8 cellular contexts compared by ENCODE assay signal in the genomic region with DNA sequence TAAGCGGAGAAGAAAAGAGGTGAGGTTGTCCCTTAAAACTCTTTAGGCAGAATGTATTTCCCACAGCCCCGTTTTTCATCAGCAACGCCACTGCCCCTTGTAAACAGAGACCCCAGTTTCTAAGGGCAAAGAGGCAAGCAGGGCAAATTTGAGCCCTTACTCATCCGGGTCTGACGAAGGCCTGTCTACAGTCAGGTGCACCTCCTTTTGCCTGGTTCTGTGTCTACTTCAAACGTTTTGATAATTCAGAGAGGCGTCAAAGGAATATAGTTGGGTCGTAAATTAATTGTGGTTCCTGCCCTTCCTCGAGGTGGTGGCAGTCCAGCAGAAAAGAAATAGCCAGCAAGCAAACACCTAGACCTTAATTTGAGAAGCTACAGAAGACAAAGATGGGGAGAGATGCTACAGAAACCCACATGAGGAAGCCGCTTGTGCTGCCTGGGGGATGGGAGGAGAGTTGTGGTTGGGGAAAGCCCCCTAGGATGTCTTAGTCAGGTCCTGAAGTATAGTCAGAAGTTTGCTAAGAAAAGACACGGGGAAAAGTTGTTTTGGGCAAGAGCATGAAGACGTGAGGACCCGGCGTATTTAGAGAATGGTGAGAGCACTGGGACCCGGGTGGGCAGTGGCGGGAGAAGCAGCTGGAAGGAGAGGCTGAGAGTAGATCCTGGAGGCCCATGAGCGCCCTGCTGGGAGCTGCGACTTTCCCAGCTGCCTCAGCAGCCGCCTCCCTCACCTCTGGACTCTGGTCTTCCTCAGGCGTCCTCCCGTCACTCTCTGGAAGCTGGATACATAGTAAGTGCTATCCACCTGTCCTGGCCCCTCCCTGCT. TPM values are rescaled to one million over a fixed set of nuclear protein-coding genes. Genes with fewer than 3 reads are reported as not detected.
DNase-seq lines count a peak whose midpoint lies in the region; ATAC-seq, FAIRE-seq and TF ChIP-seq lines count a peak whose summit lies in the region.

No MANE protein-coding gene starts in this region.

- H3K4me3 Mint-ChIP-seq in activated naive CD8-positive, alpha-beta T cell treated with anti-CD3 and anti-CD28 coated beads, Interleukin-2, amount 10 ng/mL, durations not matched to agents 7 days and 5 days: peak overlapping the region; percentile 96

- no peaks in the 10 kb centered on the region for H3K27me3 ChIP-seq in DOHH2 (ENCODE audit: control insufficient read depth, low read length)
- no peaks in the 10 kb centered on the region; a peak in 1 of 5 replicates for H3K27me3 ChIP-seq in HepG2 (ENCODE audit: control insufficient read depth in 1 of 2, insufficient read depth in 2 of 2, low read length in 2 of 2)

- no peak for ATAC-seq in activated naive CD8-positive, alpha-beta T cell treated with anti-CD3 and anti-CD28 coated beads, Interleukin-2, amount 10 ng/mL, durations not matched to agents 7 days and 5 days (ENCODE audit: low read depth)
- ATAC-seq in HepG2 (no peak), HG03460 (IDR thresholded peaks at IDR 0.05; ENCODE audit: unreplicated experiment) (no peak), GM19395 (IDR thresholded peaks at IDR 0.05; ENCODE audit: unreplicated experiment) (no peak)

- H3K4me1 Mint-ChIP-seq in activated naive CD8-positive, alpha-beta T cell treated with anti-CD3 and anti-CD28 coated beads, Interleukin-2, amount 10 ng/mL, durations not matched to agents 7 days and 5 days: peaks cover 41% of the 10 kb centered on the region

- FAIRE-seq in HepG2 (lab: Jason Lieb, UNC): no peak

- H4K20me1 ChIP-seq in DOHH2 (ENCODE audit: control insufficient read depth, insufficient read depth, low read depth, low read length) (peaks cover 4% of the 10 kb centered on the region; the same call in 1 of the 2 replicates), HepG2 (ENCODE audit: insufficient read depth, low read length) (peaks cover 30% of the 10 kb centered on the region; the same call in 1 of the 2 replicates)

- intact Hi-C loops in HepG2 (cut with micrococcal nuclease; ENCODE audit: unreplicated experiment): no loop called here

- peaks cover 6% of the 10 kb centered on the region for H3F3A ChIP-seq in DOHH2 (ENCODE audit: control insufficient read depth, insufficient read depth)

- in situ Hi-C loops in HepG2 (cut with HindIII; ENCODE audit: extremely low pct_ligation_motif_present, low pct_unique_long_range_greater_than_20kb): loop anchor here (25.0 kb wide), 1 partner anchor 848 kb away; a partner anchor contains a TSS

- peak overlapping the region; percentile 91 for H3K9ac ChIP-seq in HepG2 (ENCODE audit: insufficient read depth, low read depth, low read length)

- DNase-seq in RPMI7951 (ENCODE audit: low read depth) (peak; percentile 41), HepG2 (ENCODE audit: low spot score) (no peak), AG08396 (ENCODE audit: low spot score) (no peak)
- peak; percentile 66 for DNase-seq in activated naive CD8-positive, alpha-beta T cell treated with anti-CD3 and anti-CD28 coated beads, Interleukin-2, amount 10 ng/mL, durations not matched to agents 7 days and 5 days
- DNase-seq in stimulated activated CD8-positive, alpha-beta memory T cell treated with anti-CD3 and anti-CD28 coated beads, Interleukin-15, amount 100 ng/mL, for 4 hours (ENCODE audit: low read depth in 2 of 2): peak; percentile 54 to 78

- H3K9me2 ChIP-seq in DOHH2 (replicated peaks; ENCODE audit: control insufficient read depth, low read length): no peaks in the 10 kb centered on the region

- TF ChIP-seq RAD21 in HepG2 (CRISPR knock-in tag; IDR thresholded peaks at IDR 0.05): no peak

- H3K36me3 ChIP-seq in DOHH2 (ENCODE audit: control insufficient read depth, low read length) (peaks cover 78% of the 10 kb centered on the region), HepG2 (replicated peaks in 1 of 2; ENCODE audit: control insufficient read depth in 1 of 2, insufficient read depth in 2 of 2, low read length in 2 of 2) (peaks cover 40 to 58% of the 10 kb centered on the region in 2 experiments)

- H3K36me3 Mint-ChIP-seq in activated naive CD8-positive, alpha-beta T cell treated with anti-CD3 and anti-CD28 coated beads, Interleukin-2, amount 10 ng/mL, durations not matched to agents 7 days and 5 days: peaks cover 36% of the 10 kb centered on the region

- TF ChIP-seq EP300 in HepG2 (IDR thresholded peaks at IDR 0.05; ENCODE audit: low read depth in 2 of 2, low read length in 2 of 2) (no peak), HepG2 (CRISPR knock-in tag; IDR thresholded peaks at IDR 0.05; ENCODE audit: borderline replicate concordance) (no peak)

- CTCF ChIA-PET in HepG2 (lab: Yijun Ruan, JAX; ENCODE audit: low intra/inter-chr PET ratio, low total read pairs): no interaction called here

- H3K27me3 Mint-ChIP-seq in activated naive CD8-positive, alpha-beta T cell treated with anti-CD3 and anti-CD28 coated beads, Interleukin-2, amount 10 ng/mL, durations not matched to agents 7 days and 5 days: no peaks in the 10 kb centered on the region

- peaks cover 47% of the 10 kb centered on the region for H3K4me1 ChIP-seq in DOHH2 (ENCODE audit: control insufficient read depth, low read length)
- peaks cover 37% of the 10 kb centered on the region for H3K4me1 ChIP-seq in HepG2 (ENCODE audit: insufficient read depth, low read length)

- H2AFZ ChIP-seq in HepG2 (ENCODE audit: low read length): no peak overlapping the region

- H3K27ac ChIP-seq in DOHH2 (ENCODE audit: low read depth, low read length) (peak overlapping the region; percentile 81), HepG2 (ENCODE audit: extremely low read length, insufficient read depth, low read length) (peak overlapping the region; percentile 93)

- peak overlapping the region; percentile 95 for H3K27ac Mint-ChIP-seq in activated naive CD8-positive, alpha-beta T cell treated with anti-CD3 and anti-CD28 coated beads, Interleukin-2, amount 10 ng/mL, durations not matched to agents 7 days and 5 days

- 79% methylated on average over 21 of the region's 21 CpGs for WGBS in HepG2 (ENCODE audit: low lambda C conversion rate)

- H3K9me3 ChIP-seq in DOHH2 (ENCODE audit: control insufficient read depth, insufficient read depth, low read length) (no peaks in the 10 kb centered on the region), HepG2 (ENCODE audit: low read length) (no peaks in the 10 kb centered on the region)

- BruUV-seq in HepG2 (replicated peaks; lab: Mats Ljungman, UMichigan): TSS peak; percentile 28

- no peaks in the 10 kb centered on the region for H3K9me3 Mint-ChIP-seq in activated naive CD8-positive, alpha-beta T cell treated with anti-CD3 and anti-CD28 coated beads, Interleukin-2, amount 10 ng/mL, durations not matched to agents 7 days and 5 days

- H3K79me2 ChIP-seq in DOHH2 (ENCODE audit: control insufficient read depth, low read length) (peaks cover 45% of the 10 kb centered on the region), HepG2 (ENCODE audit: insufficient read depth, low read length) (peaks cover 45% of the 10 kb centered on the region)

- TF ChIP-seq POLR2A in HepG2 (IDR thresholded peaks at IDR 0.05; ENCODE audit: insufficient read depth in 1 of 2, low read depth in 2 of 2, low read length in 2 of 2): 0 out of 4 replicates have a peak, but pooled peaks of 1 of the 2 experiments have one; percentile 21

- H3K4me3 ChIP-seq in DOHH2 (ENCODE audit: low read length) (peak overlapping the region; percentile 78), HepG2 (replicated peaks in 1 of 3; ENCODE audit: insufficient read depth in 1 of 3, low read depth in 2 of 3, low read length in 3 of 3) (peak overlapping the region; percentile 78 to 89 (median 82))

- H3K4me2 ChIP-seq in DOHH2 (ENCODE audit: low read length) (peak overlapping the region; percentile 85), HepG2 (ENCODE audit: low read depth, low read length) (peak overlapping the region; percentile 92)

- TF ChIP-seq CTCF in DOHH2 (IDR thresholded peaks at IDR 0.05; ENCODE audit: low read depth, low read length, poor library complexity, severe bottlenecking): no peak
- TF ChIP-seq CTCF in HepG2 (CRISPR knock-in tag; IDR thresholded peaks at IDR 0.05): no peak

- POLR2A ChIA-PET in activated naive CD8-positive, alpha-beta T cell treated with anti-CD3 and anti-CD28 coated beads, Interleukin-2, amount 10 ng/mL, durations not matched to agents 7 days and 5 days (lab: Charles Lee): interaction anchor here (0.6 to 4.1 kb wide), 15 partner anchors 8 to 279 kb away, joined by 3 to 52 read pairs (median 4); a partner anchor contains a TSS
- POLR2A ChIA-PET in HepG2 (lab: Yijun Ruan, JAX): interaction anchor here (1.6 kb wide), 1 partner anchor 29 kb away, joined by 4 read pairs; no protein-coding TSS in a partner anchor

RNA-seq across cellular contexts. Expression of a gene that starts 2.4 kb away (rescaled TPM):
- 4.1 and 6.0 TPM in 2 replicates for total RNA-seq in RPMI7951 (2014; rRNA removed; shearing (Covaris generic))
- 100 to 1,000 TPM; 140 to 143 TPM for total RNA-seq in activated naive CD8-positive, alpha-beta T cell treated with anti-CD3 and anti-CD28 coated beads, Interleukin-2, amount 10 ng/mL, durations not matched to agents 7 days and 5 days
- 10.1 and 16.2 TPM in 2 replicates for total RNA-seq in HepG2 (2016; rRNA removed; fragmentation: Illumina TruSeq; extraction: Trizol)
- total RNA-seq in HepG2 (2016; cell fraction: cytosol; rRNA removed; fragmentation: Illumina TruSeq; extraction: Trizol; ENCODE audit: low read depth): 22.4 and 23.4 TPM in 2 replicates
- total RNA-seq in HepG2 (2016; cell fraction: insoluble cytoplasmic fraction; rRNA removed; fragmentation: Illumina TruSeq; extraction: Trizol): 7.9 and 15.3 TPM in 2 replicates
- total RNA-seq in HepG2 (2016; cell fraction: membrane; rRNA removed; fragmentation: Illumina TruSeq; extraction: Trizol): 18.4 and 19.8 TPM in 2 replicates
- 21.9 and 27.5 TPM in 2 replicates for total RNA-seq in HepG2 (2016; cell fraction: nucleus; rRNA removed; fragmentation: Illumina TruSeq; extraction: Trizol)
- 13.7 and 14.8 TPM in 2 replicates for polyA plus RNA-seq in HepG2 (2011; rRNA removed)
- 3.3 and 5.2 TPM in 2 replicates for polyA plus RNA-seq in HepG2 (2011; cell fraction: cytosol; rRNA removed)
- 105 and 114 TPM in 2 replicates for polyA plus RNA-seq in HepG2 (2011; cell fraction: nucleus; rRNA removed)
- polyA plus RNA-seq in HepG2 (2012): 26.9 and 27.9 TPM in 2 replicates
- polyA plus RNA-seq in HepG2 (2016; cell fraction: cytosol; fragmentation: Illumina TruSeq; extraction: Trizol; ENCODE audit: low read depth): 3.9 TPM in 2 replicates
- polyA plus RNA-seq in HepG2 (2016; cell fraction: insoluble cytoplasmic fraction; fragmentation: Illumina TruSeq; extraction: Trizol; ENCODE audit: low read depth): 20.3 and 27.9 TPM in 2 replicates
- 7.5 and 9.2 TPM in 2 replicates for polyA plus RNA-seq in HepG2 (2016; cell fraction: membrane; fragmentation: Illumina TruSeq; extraction: Trizol; ENCODE audit: low read depth)
- 74.8 and 79.3 TPM in 2 replicates for polyA plus RNA-seq in HepG2 (2016; cell fraction: nucleus; fragmentation: Illumina TruSeq; extraction: Trizol; ENCODE audit: insufficient read depth, low read depth)
- 18.8 and 22.6 TPM in 2 replicates for polyA minus RNA-seq in HepG2 (2011; rRNA and poly(A)+ RNA removed; ENCODE audit: low replicate concordance)
- polyA minus RNA-seq in HepG2 (2011; cell fraction: cytosol; rRNA and poly(A)+ RNA removed): 8.0 and 10.7 TPM in 2 replicates
- polyA minus RNA-seq in HepG2 (2011; cell fraction: nucleus; rRNA and poly(A)+ RNA removed): 80.9 and 81.4 TPM in 2 replicates

RNA-seq across cellular contexts. Expression of a gene that starts 9.9 kb away (rescaled TPM):
- 6.8 and 10.9 TPM in 2 replicates for total RNA-seq in RPMI7951 (2014; rRNA removed; shearing (Covaris generic))
- 10 to 100 TPM; 89.7 to 97.1 TPM for total RNA-seq in activated naive CD8-positive, alpha-beta T cell treated with anti-CD3 and anti-CD28 coated beads, Interleukin-2, amount 10 ng/mL, durations not matched to agents 7 days and 5 days
- 9.1 and 11.0 TPM in 2 replicates for total RNA-seq in HepG2 (2016; rRNA removed; fragmentation: Illumina TruSeq; extraction: Trizol)
- 8.4 TPM in 2 replicates for total RNA-seq in HepG2 (2016; cell fraction: cytosol; rRNA removed; fragmentation: Illumina TruSeq; extraction: Trizol; ENCODE audit: low read depth)
- total RNA-seq in HepG2 (2016; cell fraction: insoluble cytoplasmic fraction; rRNA removed; fragmentation: Illumina TruSeq; extraction: Trizol): 6.9 and 9.6 TPM in 2 replicates
- 15.8 and 18.7 TPM in 2 replicates for total RNA-seq in HepG2 (2016; cell fraction: membrane; rRNA removed; fragmentation: Illumina TruSeq; extraction: Trizol)
- 17.7 and 22.5 TPM in 2 replicates for total RNA-seq in HepG2 (2016; cell fraction: nucleus; rRNA removed; fragmentation: Illumina TruSeq; extraction: Trizol)
- polyA plus RNA-seq in HepG2 (2011; rRNA removed): 8.4 and 9.2 TPM in 2 replicates
- 3.3 and 4.5 TPM in 2 replicates for polyA plus RNA-seq in HepG2 (2011; cell fraction: cytosol; rRNA removed)
- 64.8 and 74.5 TPM in 2 replicates for polyA plus RNA-seq in HepG2 (2011; cell fraction: nucleus; rRNA removed)
- 16.5 and 32.3 TPM in 2 replicates for polyA plus RNA-seq in HepG2 (2012)
- polyA plus RNA-seq in HepG2 (2016; cell fraction: cytosol; fragmentation: Illumina TruSeq; extraction: Trizol; ENCODE audit: low read depth): 27.2 and 27.7 TPM in 2 replicates
- polyA plus RNA-seq in HepG2 (2016; cell fraction: insoluble cytoplasmic fraction; fragmentation: Illumina TruSeq; extraction: Trizol; ENCODE audit: low read depth): 18.2 and 24.7 TPM in 2 replicates
- 38.9 and 40.6 TPM in 2 replicates for polyA plus RNA-seq in HepG2 (2016; cell fraction: membrane; fragmentation: Illumina TruSeq; extraction: Trizol; ENCODE audit: low read depth)
- polyA plus RNA-seq in HepG2 (2016; cell fraction: nucleus; fragmentation: Illumina TruSeq; extraction: Trizol; ENCODE audit: insufficient read depth, low read depth): 77.8 and 81.5 TPM in 2 replicates
- 5.4 and 5.5 TPM in 2 replicates for polyA minus RNA-seq in HepG2 (2011; rRNA and poly(A)+ RNA removed; ENCODE audit: low replicate concordance)
- polyA minus RNA-seq in HepG2 (2011; cell fraction: cytosol; rRNA and poly(A)+ RNA removed): 7.9 and 8.3 TPM in 2 replicates
- polyA minus RNA-seq in HepG2 (2011; cell fraction: nucleus; rRNA and poly(A)+ RNA removed): 8.9 and 10.8 TPM in 2 replicates

RNA-seq across cellular contexts. Expression of a gene that starts 38.3 kb away (rescaled TPM):
- 2.6 and 5.3 TPM in 2 replicates for total RNA-seq in RPMI7951 (2014; rRNA removed; shearing (Covaris generic))
- total RNA-seq in activated naive CD8-positive, alpha-beta T cell treated with anti-CD3 and anti-CD28 coated beads, Interleukin-2, amount 10 ng/mL, durations not matched to agents 7 days and 5 days: 10 to 100 TPM; 89.4 to 92.2 TPM
- total RNA-seq in HepG2 (2016; rRNA removed; fragmentation: Illumina TruSeq; extraction: Trizol): 9.0 and 27.8 TPM in 2 replicates
- 13.8 and 14.2 TPM in 2 replicates for total RNA-seq in HepG2 (2016; cell fraction: cytosol; rRNA removed; fragmentation: Illumina TruSeq; extraction: Trizol; ENCODE audit: low read depth)
- 9.7 and 19.4 TPM in 2 replicates for total RNA-seq in HepG2 (2016; cell fraction: insoluble cytoplasmic fraction; rRNA removed; fragmentation: Illumina TruSeq; extraction: Trizol)
- 6.2 and 6.3 TPM in 2 replicates for total RNA-seq in HepG2 (2016; cell fraction: membrane; rRNA removed; fragmentation: Illumina TruSeq; extraction: Trizol)
- 19.4 and 23.7 TPM in 2 replicates for total RNA-seq in HepG2 (2016; cell fraction: nucleus; rRNA removed; fragmentation: Illumina TruSeq; extraction: Trizol)
- polyA plus RNA-seq in HepG2 (2011; rRNA removed): 4.9 TPM in 2 replicates
- polyA plus RNA-seq in HepG2 (2011; cell fraction: cytosol; rRNA removed): 0.72 and 0.78 TPM in 2 replicates
- 29.7 and 43.5 TPM in 2 replicates for polyA plus RNA-seq in HepG2 (2011; cell fraction: nucleus; rRNA removed)
- 14.4 and 16.2 TPM in 2 replicates for polyA plus RNA-seq in HepG2 (2012)
- 0.08 and 0.18 TPM in 2 replicates for polyA plus RNA-seq in HepG2 (2016; cell fraction: cytosol; fragmentation: Illumina TruSeq; extraction: Trizol; ENCODE audit: low read depth)
- 4.1 and 8.0 TPM in 2 replicates for polyA plus RNA-seq in HepG2 (2016; cell fraction: insoluble cytoplasmic fraction; fragmentation: Illumina TruSeq; extraction: Trizol; ENCODE audit: low read depth)
- 0.25 and 0.49 TPM in 2 replicates for polyA plus RNA-seq in HepG2 (2016; cell fraction: membrane; fragmentation: Illumina TruSeq; extraction: Trizol; ENCODE audit: low read depth)
- 43.3 and 55.9 TPM in 2 replicates for polyA plus RNA-seq in HepG2 (2016; cell fraction: nucleus; fragmentation: Illumina TruSeq; extraction: Trizol; ENCODE audit: insufficient read depth, low read depth)
- polyA minus RNA-seq in HepG2 (2011; rRNA and poly(A)+ RNA removed; ENCODE audit: low replicate concordance): 32.0 and 40.1 TPM in 2 replicates
- polyA minus RNA-seq in HepG2 (2011; cell fraction: cytosol; rRNA and poly(A)+ RNA removed): 12.0 and 13.6 TPM in 2 replicates
- 24.1 and 38.5 TPM in 2 replicates for polyA minus RNA-seq in HepG2 (2011; cell fraction: nucleus; rRNA and poly(A)+ RNA removed)

RNA-seq across cellular contexts. Expression of a gene that starts 50.4 kb away (rescaled TPM):
- 5.6 and 6.1 TPM in 2 replicates for total RNA-seq in RPMI7951 (2014; rRNA removed; shearing (Covaris generic))
- 10 to 100 TPM; 12.7 to 14.4 TPM for total RNA-seq in activated naive CD8-positive, alpha-beta T cell treated with anti-CD3 and anti-CD28 coated beads, Interleukin-2, amount 10 ng/mL, durations not matched to agents 7 days and 5 days
- 19.5 and 22.7 TPM in 2 replicates for total RNA-seq in HepG2 (2016; rRNA removed; fragmentation: Illumina TruSeq; extraction: Trizol)
- 4.4 and 4.7 TPM in 2 replicates for total RNA-seq in HepG2 (2016; cell fraction: cytosol; rRNA removed; fragmentation: Illumina TruSeq; extraction: Trizol; ENCODE audit: low read depth)
- 18.5 and 18.8 TPM in 2 replicates for total RNA-seq in HepG2 (2016; cell fraction: insoluble cytoplasmic fraction; rRNA removed; fragmentation: Illumina TruSeq; extraction: Trizol)
- total RNA-seq in HepG2 (2016; cell fraction: membrane; rRNA removed; fragmentation: Illumina TruSeq; extraction: Trizol): 17.9 and 18.1 TPM in 2 replicates
- total RNA-seq in HepG2 (2016; cell fraction: nucleus; rRNA removed; fragmentation: Illumina TruSeq; extraction: Trizol): 10.6 and 14.1 TPM in 2 replicates
- polyA plus RNA-seq in HepG2 (2011; rRNA removed): 9.7 and 11.9 TPM in 2 replicates
- 9.3 and 9.8 TPM in 2 replicates for polyA plus RNA-seq in HepG2 (2011; cell fraction: cytosol; rRNA removed)
- 19.3 and 19.5 TPM in 2 replicates for polyA plus RNA-seq in HepG2 (2011; cell fraction: nucleus; rRNA removed)
- 8.9 and 9.8 TPM in 2 replicates for polyA plus RNA-seq in HepG2 (2012)
- 2.5 and 2.8 TPM in 2 replicates for polyA plus RNA-seq in HepG2 (2016; cell fraction: cytosol; fragmentation: Illumina TruSeq; extraction: Trizol; ENCODE audit: low read depth)
- polyA plus RNA-seq in HepG2 (2016; cell fraction: insoluble cytoplasmic fraction; fragmentation: Illumina TruSeq; extraction: Trizol; ENCODE audit: low read depth): 17.8 and 20.4 TPM in 2 replicates
- polyA plus RNA-seq in HepG2 (2016; cell fraction: membrane; fragmentation: Illumina TruSeq; extraction: Trizol; ENCODE audit: low read depth): 9.1 and 9.3 TPM in 2 replicates
- polyA plus RNA-seq in HepG2 (2016; cell fraction: nucleus; fragmentation: Illumina TruSeq; extraction: Trizol; ENCODE audit: insufficient read depth, low read depth): 15.4 and 16.6 TPM in 2 replicates
- polyA minus RNA-seq in HepG2 (2011; rRNA and poly(A)+ RNA removed; ENCODE audit: low replicate concordance): 20.5 and 25.2 TPM in 2 replicates
- 13.1 and 17.3 TPM in 2 replicates for polyA minus RNA-seq in HepG2 (2011; cell fraction: cytosol; rRNA and poly(A)+ RNA removed)
- polyA minus RNA-seq in HepG2 (2011; cell fraction: nucleus; rRNA and poly(A)+ RNA removed): 14.9 and 15.7 TPM in 2 replicates

Comparison
In these comparisons a context has a peak if more than half of its experiments do, and no peak if none do; other contexts are left out.
1. DNase-seq: peak in RPMI7951 (single experiment), activated naive CD8-positive, alpha-beta T cell treated with anti-CD3 and anti-CD28 coated beads, Interleukin-2, amount 10 ng/mL, durations not matched to agents 7 days and 5 days (single experiment) and stimulated activated CD8-positive, alpha-beta memory T cell treated with anti-CD3 and anti-CD28 coated beads, Interleukin-15, amount 100 ng/mL, for 4 hours (2 of 2); none in HepG2 (single experiment) and AG08396 (single experiment).